In the genomic region with DNA sequence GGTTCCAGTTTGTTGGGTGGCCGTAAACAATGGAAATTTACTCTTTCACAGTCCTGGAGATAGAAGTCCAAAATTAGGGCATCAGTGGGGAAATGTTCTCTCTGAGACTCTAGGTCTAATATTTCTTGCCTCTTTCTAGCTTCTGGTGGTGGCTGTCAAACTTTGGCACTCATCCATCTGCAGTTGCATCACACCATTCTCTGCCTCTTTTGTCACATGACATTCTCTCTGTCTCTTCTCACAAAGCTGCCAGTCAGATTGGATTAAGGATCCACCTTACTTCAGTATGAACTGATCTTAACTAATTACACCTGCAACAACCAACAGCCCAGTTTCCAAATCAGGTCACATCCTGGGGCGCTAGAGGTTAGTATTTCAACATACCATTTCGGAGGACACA, we compare ENCODE assay signal across 1 cellular context.
TF ChIP-seq lines count a peak whose summit lies in the region.

No MANE protein-coding gene starts in this region.

TF ChIP-seq in HepG2, 621 proteins besides CTCF, POLR2A, EP300 and RAD21:
- TF ChIP-seq CEBPB (IDR thresholded peaks at IDR 0.05; ENCODE audit: borderline replicate concordance, low read depth, low read length) (peak; percentile 45; the same call in 1 of the 2 replicates), HOXD1 (CRISPR knock-in tag; IDR thresholded peaks at IDR 0.05) (no peak), CHD2 (IDR thresholded peaks at IDR 0.05; ENCODE audit: low read depth, low read length) (no peak), CEBPG (CRISPR knock-in tag; IDR thresholded peaks at IDR 0.05) (peak; percentile 22; the same call in 1 of the 2 replicates), ZNF264 (CRISPR knock-in tag; IDR thresholded peaks at IDR 0.05) (no peak), ZNF224 (CRISPR knock-in tag; IDR thresholded peaks at IDR 0.05) (no peak), HNRNPLL (IDR thresholded peaks at IDR 0.05; ENCODE audit: low read depth, low read length, poor library complexity, severe bottlenecking) (no peak), MTA1 (CRISPR knock-in tag; IDR thresholded peaks at IDR 0.05; ENCODE audit: borderline replicate concordance) (no peak), MBD4 (IDR thresholded peaks at IDR 0.05; ENCODE audit: borderline replicate concordance, low read length) (no peak), PHF20 (CRISPR knock-in tag; IDR thresholded peaks at IDR 0.05) (no peak)
- TF ChIP-seq, protein P1, sequence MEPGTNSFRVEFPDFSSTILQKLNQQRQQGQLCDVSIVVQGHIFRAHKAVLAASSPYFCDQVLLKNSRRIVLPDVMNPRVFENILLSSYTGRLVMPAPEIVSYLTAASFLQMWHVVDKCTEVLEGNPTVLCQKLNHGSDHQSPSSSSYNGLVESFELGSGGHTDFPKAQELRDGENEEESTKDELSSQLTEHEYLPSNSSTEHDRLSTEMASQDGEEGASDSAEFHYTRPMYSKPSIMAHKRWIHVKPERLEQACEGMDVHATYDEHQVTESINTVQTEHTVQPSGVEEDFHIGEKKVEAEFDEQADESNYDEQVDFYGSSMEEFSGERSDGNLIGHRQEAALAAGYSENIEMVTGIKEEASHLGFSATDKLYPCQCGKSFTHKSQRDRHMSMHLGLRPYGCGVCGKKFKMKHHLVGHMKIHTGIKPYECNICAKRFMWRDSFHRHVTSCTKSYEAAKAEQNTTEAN (CRISPR knock-in tag; conservative IDR thresholded peaks at IDR 0.05), result no peak
